19 cellular contexts compared by ENCODE assay signal in genomic region chr6:24988562-24988961, GRCh38. TPM values are rescaled to one million over a fixed set of nuclear protein-coding genes. Genes with fewer than 3 reads are reported as not detected.
DNase-seq lines count a peak whose midpoint lies in the region; ATAC-seq and TF ChIP-seq lines count a peak whose summit lies in the region.
"Had no signal": no experiment of that assay in that cellular context is flagged by ENCODE, and none has a peak within 500 bp of the region (broad histone marks: within the 10 kb centered on the region; RNA-seq: fewer than 3 reads in every experiment).

No MANE protein-coding gene starts in this region.

- peaks cover 3% of the 10 kb centered on the region for H3K27me3 Mint-ChIP-seq in nephron progenitor cell (ENCODE audit: low read depth, poor library complexity)

- H3K9me2 ChIP-seq in SK-N-SH (no peaks in the 10 kb centered on the region), Karpas-422 (replicated peaks; ENCODE audit: insufficient read depth, low read length) (no peaks in the 10 kb centered on the region)

- CTCF ChIA-PET in SK-N-SH (lab: Yijun Ruan, JAX) = no interaction called here

- H3K4me2 ChIP-seq in SK-N-SH (no peak overlapping the region), Karpas-422 (ENCODE audit: low read depth, low read length, poor library complexity, severe bottlenecking) (no peak overlapping the region)
- H3K4me2 ChIP-seq: KMS-11 had no signal

- H3K9ac ChIP-seq in SK-N-SH (no peak overlapping the region), Karpas-422 (ENCODE audit: low read length) (no peak overlapping the region)
- H3K9ac ChIP-seq: BLaER1 treated with 17β-estradiol and CSF1 and Interleukin-3, amounts not matched to agents 10 nM and 100 nM; KMS-11 had no signal

- no peak for TF ChIP-seq RAD21 in SK-N-SH (IDR thresholded peaks at IDR 0.05; ENCODE audit: low read length)

- H3K27me3 ChIP-seq in SK-N-SH (ENCODE audit: insufficient read depth) (no peaks in the 10 kb centered on the region), Karpas-422 (ENCODE audit: low read length) (no peaks in the 10 kb centered on the region)
- H3K27me3 ChIP-seq: BLaER1 treated with 17β-estradiol and CSF1 and Interleukin-3, amounts not matched to agents 10 nM and 100 nM; MG63 had no signal

- peaks cover 21% of the 10 kb centered on the region for H3K36me3 Mint-ChIP-seq in nephron progenitor cell (ENCODE audit: low read depth)

- H4K20me1 ChIP-seq in SK-N-SH (ENCODE audit: insufficient read depth) (no peaks in the 10 kb centered on the region), Karpas-422 (ENCODE audit: insufficient read depth, low read depth, low read length) (no peaks in the 10 kb centered on the region)
- H4K20me1 ChIP-seq: BLaER1 treated with 17β-estradiol and CSF1 and Interleukin-3, amounts not matched to agents 10 nM and 100 nM had no signal

- POLR2A ChIA-PET in SK-N-SH (lab: Yijun Ruan, JAX) = no interaction called here

- H3K4me3 ChIP-seq in SK-N-SH (ENCODE audit: low read depth in 2 of 2, low read length in 1 of 2) = no peak overlapping the region
- H3K4me3 ChIP-seq in Karpas-422 (ENCODE audit: low read length) = no peak overlapping the region
- H3K4me3 ChIP-seq in fibroblast of villous mesenchyme (ENCODE audit: low read depth, low read length) = no peak overlapping the region
- H3K4me3 ChIP-seq: BLaER1 treated with 17β-estradiol and CSF1 and Interleukin-3, amounts not matched to agents 10 nM and 100 nM; MG63 had no signal

- DNase-seq in SK-N-SH = no peak
- no peak for DNase-seq in Karpas-422
- peak; percentile 70 for DNase-seq in fibroblast of villous mesenchyme (ENCODE audit: low read depth)
- no peak for DNase-seq in nephron progenitor cell
- DNase-seq in UCSD-AML1 (lab: John Stamatoyannopoulos, UW; ENCODE audit: unreplicated experiment) = no peak
- DNase-seq: DMS 273 treated with DMSO at 0.1 percent for 48 hours, GF-D8, HFFc6, MG63, NCI-H1092, NCI-H146, NCI-H774, PC-3 had no signal

- no peak for TF ChIP-seq EP300 in SK-N-SH (IDR thresholded peaks at IDR 0.05; ENCODE audit: borderline replicate concordance in 1 of 2, low read depth in 1 of 2, low read length in 1 of 2)

- H3K79me2 ChIP-seq in SK-N-SH (ENCODE audit: insufficient read depth) (no peaks in the 10 kb centered on the region; the same call in 1 of the 2 replicates), Karpas-422 (ENCODE audit: low read length) (peaks cover 54% of the 10 kb centered on the region)

- peaks cover 18% of the 10 kb centered on the region for H3K4me1 Mint-ChIP-seq in nephron progenitor cell

- H3K9me3 Mint-ChIP-seq in nephron progenitor cell = peaks cover 39% of the 10 kb centered on the region

- ATAC-seq in SK-N-SH treated with all-trans-retinoic acid at 6 μM for 48 hours (no peak), HG03025 (IDR thresholded peaks at IDR 0.05; ENCODE audit: low FRiP score, unreplicated experiment) (no peak), HG03457 (IDR thresholded peaks at IDR 0.05; ENCODE audit: unreplicated experiment) (no peak)
- ATAC-seq: PC-3 had no signal

- H3K4me1 ChIP-seq in SK-N-SH (ENCODE audit: control insufficient read depth in 1 of 2, insufficient read depth in 2 of 2, low read depth in 1 of 2, low read length in 1 of 2) (0 out of 4 replicates have a peak, but pooled peaks cover 0 to 8% of the 10 kb centered on the region in 2 experiments), Karpas-422 (ENCODE audit: low read length) (peaks cover 43% of the 10 kb centered on the region)

- peak overlapping the region; percentile 24 for H3K27ac Mint-ChIP-seq in nephron progenitor cell
- H3K27ac Mint-ChIP-seq: HFFc6 had no signal

- peaks cover 6% of the 10 kb centered on the region for H3K9me3 ChIP-seq in SK-N-SH
- H3K9me3 ChIP-seq in Karpas-422 (ENCODE audit: low read length) = no peaks in the 10 kb centered on the region

- H3K4me3 Mint-ChIP-seq in nephron progenitor cell = no peak overlapping the region
- H3K4me3 Mint-ChIP-seq: HFFc6 had no signal

- no peaks in the 10 kb centered on the region for H3F3A ChIP-seq in SK-N-SH (replicated peaks; ENCODE audit: insufficient read depth)

- H3K27ac ChIP-seq in SK-N-SH (ENCODE audit: low read depth in 2 of 2, low read length in 1 of 2) (no peak overlapping the region), Karpas-422 (ENCODE audit: low read length) (0 out of 2 replicates have a peak overlapping the region, but pooled peaks have one; percentile 10)
- H3K27ac ChIP-seq: KMS-11, RWPE1 had no signal

- no peak overlapping the region for H2AFZ ChIP-seq in SK-N-SH (ENCODE audit: low read depth)
- no peak overlapping the region for H2AFZ ChIP-seq in Karpas-422 (ENCODE audit: low read length)

- H3K36me3 ChIP-seq in SK-N-SH (replicated peaks in 1 of 2; ENCODE audit: control insufficient read depth in 1 of 2, insufficient read depth in 2 of 2, low read length in 1 of 2) (no peaks in the 10 kb centered on the region), Karpas-422 (ENCODE audit: insufficient read depth, low read length) (0 out of 2 replicates have a peak, but pooled peaks cover 7% of the 10 kb centered on the region)
- H3K36me3 ChIP-seq: MG63 had no signal

- TF ChIP-seq CTCF in SK-N-SH (IDR thresholded peaks at IDR 0.05) (no peak), fibroblast of villous mesenchyme (IDR thresholded peaks at IDR 0.05; ENCODE audit: insufficient read depth, low read depth, low read length) (no peak), nephron progenitor cell (IDR thresholded peaks at IDR 0.05) (no peak)

TF ChIP-seq in SK-N-SH treated with all-trans-retinoic acid at 6 μM for 48 hours, 23 proteins besides CTCF, POLR2A, EP300 and RAD21:
- TF ChIP-seq ZC3H10 (CRISPR knock-in tag; IDR thresholded peaks at IDR 0.05) (no peak), TCF4 (CRISPR knock-in tag; IDR thresholded peaks at IDR 0.05; ENCODE audit: borderline replicate concordance) (peak; percentile 17; the same call in 1 of the 2 replicates)

TF ChIP-seq in SK-N-SH, 30 proteins besides CTCF, POLR2A, EP300 and RAD21:
- TF ChIP-seq TAF1 (IDR thresholded peaks at IDR 0.05; ENCODE audit: borderline replicate concordance, low read depth, low read length) = no peak
- TF ChIP-seq FOXJ3 (CRISPR knock-in tag; IDR thresholded peaks at IDR 0.05) = no peak
- no peak for TF ChIP-seq RXRA (IDR thresholded peaks at IDR 0.05; ENCODE audit: borderline replicate concordance, low read depth)
- no peak for TF ChIP-seq FOSL2 (IDR thresholded peaks at IDR 0.05; ENCODE audit: borderline replicate concordance, low read depth)
- no peak for TF ChIP-seq NRF1 (IDR thresholded peaks at IDR 0.05; ENCODE audit: low read depth, low read length)
- no peak for TF ChIP-seq ZBTB33 (IDR thresholded peaks at IDR 0.05; ENCODE audit: borderline replicate concordance, low read depth)
- TF ChIP-seq TEAD4 (IDR thresholded peaks at IDR 0.05; ENCODE audit: borderline replicate concordance, insufficient read depth) = no peak
- TF ChIP-seq NFIC (IDR thresholded peaks at IDR 0.05; ENCODE audit: borderline replicate concordance) = no peak
- no peak for TF ChIP-seq SMC3 (IDR thresholded peaks at IDR 0.05; ENCODE audit: low read depth, low read length)

RNA-seq across cellular contexts. Expression of gene RIPOR2, which starts 52.8 kb away (rescaled TPM):
- 0.05 TPM in 2 replicates for polyA plus RNA-seq in SK-N-SH (2012; rRNA removed)
- polyA plus RNA-seq in SK-N-SH (2012; cell fraction: cytosol; rRNA removed) = 0.05 and 0.10 TPM in 2 replicates
- 0.05 and 0.13 TPM in 2 replicates for polyA plus RNA-seq in SK-N-SH (2012; cell fraction: nucleus; rRNA removed)
- total RNA-seq in Karpas-422 (2014; rRNA removed; shearing (Covaris generic); ENCODE audit: low replicate concordance) = 72.1 and 73.8 TPM in 2 replicates
- total RNA-seq in fibroblast of villous mesenchyme = 5.2 and 15.8 TPM in 2 replicates
